ENCODE assay signal across 24 cellular contexts in the genomic region with DNA sequence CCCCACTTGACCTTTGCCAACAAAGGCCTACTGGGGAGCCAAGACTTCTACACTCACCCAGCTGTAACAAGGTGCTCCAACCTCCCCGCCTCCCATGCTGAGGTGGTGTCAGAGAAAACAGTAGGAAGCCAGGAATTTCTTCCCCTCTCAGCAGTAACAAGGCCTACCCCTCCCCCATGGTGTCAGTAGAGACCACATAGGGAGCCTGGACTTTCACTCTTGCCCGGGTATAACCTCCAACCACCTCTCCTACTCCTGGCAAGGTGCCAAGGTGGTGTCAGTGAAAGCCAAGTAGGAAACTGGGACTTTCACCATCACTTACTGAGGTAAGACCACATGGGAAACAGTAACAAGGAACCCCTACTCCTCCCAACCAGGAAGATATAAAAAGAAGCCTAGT.
DNase-seq lines count a peak whose midpoint lies in the region; ATAC-seq and TF ChIP-seq lines count a peak whose summit lies in the region.
"Had no signal": no experiment of that assay in that cellular context is flagged by ENCODE, and none has a peak within 500 bp of the region (broad histone marks: within the 10 kb centered on the region; RNA-seq: fewer than 3 reads in every experiment).

No MANE protein-coding gene starts in this region.

- CTCF ChIA-PET in MCF 10A (lab: Yijun Ruan, JAX) (no interaction called here), mammary epithelial cell (lab: Charles Lee; ENCODE audit: low non-redundant PET) (no interaction called here)

- BruUV-seq in MCF 10A (replicated peaks; lab: Mats Ljungman, UMichigan) (no TSS peak), mammary epithelial cell (replicated peaks; lab: Mats Ljungman, UMichigan) (no TSS peak)

- H3K9ac ChIP-seq in mammary epithelial cell (ENCODE audit: insufficient read depth, low read length): no peak overlapping the region
- no peak overlapping the region for H3K9ac ChIP-seq in neural progenitor cell
- H3K9ac ChIP-seq: BLaER1, SK-N-SH had no signal

- intact Hi-C loops in MCF 10A (cut with micrococcal nuclease) (no loop called here), mammary epithelial cell (cut with micrococcal nuclease) (no loop called here), vagina (cut with DNase I) (no loop called here)

- TF ChIP-seq CTCF in MCF 10A (IDR thresholded peaks at IDR 0.05; ENCODE audit: unreplicated experiment): no peak
- no peak for TF ChIP-seq CTCF in mammary epithelial cell (conservative IDR thresholded peaks at IDR 0.05 in 1 of 2, IDR thresholded peaks at IDR 0.05 in 1 of 2; ENCODE audit: extremely low read depth in 1 of 2, insufficient read depth in 1 of 2, low read depth in 1 of 2, low read length in 2 of 2)
- no peak for TF ChIP-seq CTCF in vagina (IDR thresholded peaks at IDR 0.05)
- TF ChIP-seq CTCF in neural progenitor cell (IDR thresholded peaks at IDR 0.05): no peak

- POLR2A ChIA-PET in MCF 10A (lab: Yijun Ruan, JAX): no interaction called here

- no peaks in the 10 kb centered on the region for H4K20me1 ChIP-seq in mammary epithelial cell (ENCODE audit: insufficient read depth, low read length)
- no peaks in the 10 kb centered on the region for H4K20me1 ChIP-seq in neural progenitor cell (ENCODE audit: low read depth)
- H4K20me1 ChIP-seq: BLaER1 had no signal

- ATAC-seq in HG03565 (IDR thresholded peaks at IDR 0.05; ENCODE audit: unreplicated experiment) (no peak), GM19351 (IDR thresholded peaks at IDR 0.05; ENCODE audit: unreplicated experiment) (no peak)
- ATAC-seq: activated naive CD8-positive, alpha-beta T cell treated with anti-CD3 and anti-CD28 coated beads, Interleukin-2, amount 50 U/mL, for 24 hours; stimulated activated effector memory CD8-positive, alpha-beta T cell treated with anti-CD3 and anti-CD28 coated beads, Interleukin-12 subunit alpha, Interleukin-12 subunit beta, amount 100 ng/mL, for 72 hours had no signal

- TF ChIP-seq POLR2A in vagina (IDR thresholded peaks at IDR 0.05): no peak

- 41% methylated on average over 2 of the region's 2 CpGs for WGBS in mammary epithelial cell (ENCODE audit: low coverage, missing lambda C conversion rate)

- dilution Hi-C loops in mammary epithelial cell (cut with HindIII; ENCODE audit: low sequenced_read_pairs): no loop called here

- no peaks in the 10 kb centered on the region for H3K4me1 ChIP-seq in mammary epithelial cell (ENCODE audit: insufficient read depth, low read length)
- no peaks in the 10 kb centered on the region for H3K4me1 ChIP-seq in vagina
- H3K4me1 ChIP-seq in neural progenitor cell: peaks cover 7% of the 10 kb centered on the region
- H3K4me1 ChIP-seq: BLaER1, suprapubic skin had no signal

- in situ Hi-C loops in mammary epithelial cell (cut with MboI; ENCODE audit: low sequenced_read_pairs in 2 of 2): no loop called here

- H3K27me3 Mint-ChIP-seq in MCF 10A (ENCODE audit: insufficient read depth, unreplicated experiment) (peaks cover 30% of the 10 kb centered on the region), neural progenitor cell (ENCODE audit: insufficient read depth, low read depth) (peaks cover 3% of the 10 kb centered on the region)
- H3K27me3 Mint-ChIP-seq: activated naive CD8-positive, alpha-beta T cell treated with anti-CD3 and anti-CD28 coated beads, Interleukin-2, amount 50 U/mL, for 24 hours; brain had no signal

- DNase-seq in MCF 10A (ENCODE audit: unreplicated experiment) (peak; percentile 13), mammary epithelial cell (no peak), OCI-M1 (lab: John Stamatoyannopoulos, UW) (peak; percentile 1), iPS-NIHi11 (ENCODE audit: low spot score) (peak; percentile 10), vagina (ENCODE audit: extremely low spot score in 2 of 2) (peak; percentile 52 to 79), neural progenitor cell (ENCODE audit: low spot score) (no peak)
- DNase-seq: activated CD4-positive, alpha-beta T cell treated with anti-CD3 and anti-CD28 coated beads, Interleukin-2, amount 50 U/mL, for 4 hours; activated CD8-positive, alpha-beta memory T cell treated with anti-CD3 and anti-CD28 coated beads, Interleukin-2, amount 50 U/mL, for 48 hours; activated effector memory CD4-positive, alpha-beta T cell treated with Interleukin-2 at 50 U/mL for 16 hours; activated naive CD8-positive, alpha-beta T cell treated with anti-CD3 and anti-CD28 coated beads, Interleukin-2, amount 50 U/mL, for 24 hours; GF-D8; H7; kidney; mesendoderm; naive B cell; NK-92 treated with Interleukin-12 subunit alpha and Interleukin-12 subunit beta, amount 100 ng/mL, for 24 hours; ovary; SK-N-SH had no signal

- H3K9me3 ChIP-seq in mammary epithelial cell (replicated peaks; ENCODE audit: insufficient read depth, low read length) (no peaks in the 10 kb centered on the region), vagina (no peaks in the 10 kb centered on the region), neural progenitor cell (ENCODE audit: low read depth) (no peaks in the 10 kb centered on the region)
- H3K9me3 ChIP-seq: ovary, SK-N-SH, suprapubic skin had no signal

- H3K36me3 Mint-ChIP-seq in MCF 10A (ENCODE audit: insufficient read depth, unreplicated experiment): peaks cover 6% of the 10 kb centered on the region
- H3K36me3 Mint-ChIP-seq in neural progenitor cell: peaks cover 17% of the 10 kb centered on the region
- H3K36me3 Mint-ChIP-seq: naive B cell; stimulated activated effector memory CD8-positive, alpha-beta T cell treated with anti-CD3 and anti-CD28 coated beads, Interleukin-12 subunit alpha, Interleukin-12 subunit beta, amount 100 ng/mL, for 72 hours had no signal

- H3K79me2 ChIP-seq in mammary epithelial cell (ENCODE audit: insufficient read depth, low read length) (no peaks in the 10 kb centered on the region), neural progenitor cell (ENCODE audit: low read depth) (no peaks in the 10 kb centered on the region)

- no peak overlapping the region for H2AFZ ChIP-seq in mammary epithelial cell (ENCODE audit: low read depth, low read length)
- no peak overlapping the region for H2AFZ ChIP-seq in neural progenitor cell (replicated peaks)

- H3K27me3 ChIP-seq in mammary epithelial cell (ENCODE audit: insufficient read depth, low read length) (no peaks in the 10 kb centered on the region), vagina (no peaks in the 10 kb centered on the region), neural progenitor cell (no peaks in the 10 kb centered on the region)
- H3K27me3 ChIP-seq: ovary, suprapubic skin had no signal

- no peaks in the 10 kb centered on the region for H3F3A ChIP-seq in neural progenitor cell (ENCODE audit: low read depth)

- H3K4me3 ChIP-seq in mammary epithelial cell (replicated peaks in 1 of 3; ENCODE audit: insufficient read depth in 1 of 3, low read depth in 2 of 3, low read length in 3 of 3) (no peak overlapping the region), vagina (no peak overlapping the region), neural progenitor cell (no peak overlapping the region)
- H3K4me3 ChIP-seq: BLaER1, ovary, suprapubic skin had no signal

- no peak overlapping the region for H3K27ac Mint-ChIP-seq in MCF 10A (ENCODE audit: low read depth, unreplicated experiment)
- no peak overlapping the region for H3K27ac Mint-ChIP-seq in neural progenitor cell
- H3K27ac Mint-ChIP-seq: activated naive CD8-positive, alpha-beta T cell treated with anti-CD3 and anti-CD28 coated beads, Interleukin-2, amount 50 U/mL, for 24 hours; naive B cell; stimulated activated effector memory CD8-positive, alpha-beta T cell treated with anti-CD3 and anti-CD28 coated beads, Interleukin-12 subunit alpha, Interleukin-12 subunit beta, amount 100 ng/mL, for 72 hours had no signal

- H3K36me3 ChIP-seq in mammary epithelial cell (ENCODE audit: insufficient read depth, low read length) (no peaks in the 10 kb centered on the region), vagina (no peaks in the 10 kb centered on the region), neural progenitor cell (no peaks in the 10 kb centered on the region)
- H3K36me3 ChIP-seq: BLaER1, ovary, suprapubic skin had no signal

- H3K9me3 Mint-ChIP-seq in MCF 10A (ENCODE audit: unreplicated experiment): peaks cover 7% of the 10 kb centered on the region
- H3K9me3 Mint-ChIP-seq in neural progenitor cell: peaks cover 20% of the 10 kb centered on the region
- H3K9me3 Mint-ChIP-seq: activated naive CD8-positive, alpha-beta T cell treated with anti-CD3 and anti-CD28 coated beads, Interleukin-2, amount 50 U/mL, for 24 hours; stimulated activated effector memory CD8-positive, alpha-beta T cell treated with anti-CD3 and anti-CD28 coated beads, Interleukin-12 subunit alpha, Interleukin-12 subunit beta, amount 100 ng/mL, for 72 hours had no signal

- H3K4me1 Mint-ChIP-seq in MCF 10A (ENCODE audit: insufficient read depth, unreplicated experiment) (no peaks in the 10 kb centered on the region), neural progenitor cell (peaks cover 5% of the 10 kb centered on the region)
- H3K4me1 Mint-ChIP-seq: activated naive CD8-positive, alpha-beta T cell treated with anti-CD3 and anti-CD28 coated beads, Interleukin-2, amount 50 U/mL, for 24 hours; naive B cell had no signal

- H3K4me3 Mint-ChIP-seq in MCF 10A (ENCODE audit: unreplicated experiment) (no peak overlapping the region), neural progenitor cell (no peak overlapping the region)
- H3K4me3 Mint-ChIP-seq: activated naive CD8-positive, alpha-beta T cell treated with anti-CD3 and anti-CD28 coated beads, Interleukin-2, amount 50 U/mL, for 24 hours; brain; naive B cell; stimulated activated effector memory CD8-positive, alpha-beta T cell treated with anti-CD3 and anti-CD28 coated beads, Interleukin-12 subunit alpha, Interleukin-12 subunit beta, amount 100 ng/mL, for 72 hours had no signal

- no peak overlapping the region for H3K4me2 ChIP-seq in mammary epithelial cell (ENCODE audit: insufficient read depth, low read depth, low read length)
- H3K4me2 ChIP-seq in neural progenitor cell: no peak overlapping the region
- H3K4me2 ChIP-seq: BLaER1, SK-N-SH had no signal

- H3K27ac ChIP-seq in mammary epithelial cell (ENCODE audit: insufficient read depth, low read depth, low read length) (no peak overlapping the region), vagina (no peak overlapping the region), neural progenitor cell (no peak overlapping the region)
- H3K27ac ChIP-seq: BLaER1, ovary, suprapubic skin had no signal

Comparison
In these comparisons a context has a peak if more than half of its experiments do, and no peak if none do; other contexts are left out.
1. DNase-seq: peak in MCF 10A (single experiment), OCI-M1 (single experiment), iPS-NIHi11 (single experiment) and vagina (2 of 2); none in mammary epithelial cell (single experiment) and neural progenitor cell (single experiment).